In genomic region chr13:50080856-50081105, GRCh38 we compare ENCODE assay signal across 8 cellular contexts.
DNase-seq lines count a peak whose midpoint lies in the region; ATAC-seq lines count a peak whose summit lies in the region.

No MANE protein-coding gene starts in this region.

- H3K4me3 ChIP-seq in iPS-18a (ENCODE audit: low read length): peak overlapping the region; percentile 79

- no peak for DNase-seq in stimulated activated naive CD8-positive, alpha-beta T cell treated with anti-CD3 and anti-CD28 coated beads, Interleukin-15, Interleukin-2, amounts not matched to agents 100 U/mL and 50 U/mL, for 24 hours
- no peak for DNase-seq in stimulated activated naive CD8-positive, alpha-beta T cell treated with anti-CD3 and anti-CD28 coated beads, Interleukin-15, amount 100 ng/mL, for 72 hours
- DNase-seq in GM19240 (ENCODE audit: insufficient read length, low spot score) (no peak), NCI-H2107 treated with DMSO at 0.1 percent for 48 hours (lab: John Stamatoyannopoulos, UW; ENCODE audit: unreplicated experiment) (no peak)
- DNase-seq in activated CD4-positive, alpha-beta T cell treated with anti-CD3 and anti-CD28 coated beads, Interleukin-2, amount 50 U/mL, for 48 hours: no peak

- H3K27ac ChIP-seq in iPS-18a (ENCODE audit: low read length): no peak overlapping the region

- peaks cover 32% of the 10 kb centered on the region for H3K4me1 ChIP-seq in iPS-18a (ENCODE audit: control insufficient read depth, low read depth, low read length)

- no peaks in the 10 kb centered on the region for H3K9me3 ChIP-seq in iPS-18a (ENCODE audit: control insufficient read depth, low read depth, low read length)

- no peaks in the 10 kb centered on the region for H3K36me3 ChIP-seq in iPS-18a (ENCODE audit: control insufficient read depth, low read depth, low read length)

- no peak for ATAC-seq in stimulated activated naive CD8-positive, alpha-beta T cell treated with anti-CD3 and anti-CD28 coated beads, Interleukin-15, Interleukin-2, amounts not matched to agents 100 U/mL and 50 U/mL, for 24 hours
- no peak for ATAC-seq in activated T-helper 17 cell treated with anti-CD3 and anti-CD28 coated beads, Interleukin-2, amount 50 U/mL, for 72 hours (replicated peaks)
- ATAC-seq in stimulated activated naive CD8-positive, alpha-beta T cell treated with anti-CD3 and anti-CD28 coated beads, Interleukin-15, amount 100 ng/mL, for 72 hours: peak; percentile 1

- peak overlapping the region; percentile 99 for H3K27ac Mint-ChIP-seq in stimulated activated naive CD8-positive, alpha-beta T cell treated with anti-CD3 and anti-CD28 coated beads, Interleukin-15, Interleukin-2, amounts not matched to agents 100 ng/mL and 50 ng/mL, for 24 hours
- peak overlapping the region; percentile 96 for H3K27ac Mint-ChIP-seq in activated T-helper 17 cell treated with anti-CD3 and anti-CD28 coated beads, Interleukin-2, amount 50 U/mL, for 72 hours
- peak overlapping the region; percentile 100 for H3K27ac Mint-ChIP-seq in stimulated activated naive CD8-positive, alpha-beta T cell treated with anti-CD3 and anti-CD28 coated beads, Interleukin-15, amount 100 ng/mL, for 72 hours

- H3K9ac ChIP-seq in iPS-18a (ENCODE audit: low read length): peak overlapping the region; percentile 94

- H3K4me3 Mint-ChIP-seq in stimulated activated naive CD8-positive, alpha-beta T cell treated with anti-CD3 and anti-CD28 coated beads, Interleukin-15, Interleukin-2, amounts not matched to agents 100 ng/mL and 50 ng/mL, for 24 hours: peak overlapping the region; percentile 96
- H3K4me3 Mint-ChIP-seq in activated T-helper 17 cell treated with anti-CD3 and anti-CD28 coated beads, Interleukin-2, amount 50 U/mL, for 72 hours: peak overlapping the region; percentile 97
- H3K4me3 Mint-ChIP-seq in stimulated activated naive CD8-positive, alpha-beta T cell treated with anti-CD3 and anti-CD28 coated beads, Interleukin-15, amount 100 ng/mL, for 72 hours: peak overlapping the region; percentile 99 to 100

- H3K27me3 Mint-ChIP-seq in stimulated activated naive CD8-positive, alpha-beta T cell treated with anti-CD3 and anti-CD28 coated beads, Interleukin-15, Interleukin-2, amounts not matched to agents 100 ng/mL and 50 ng/mL, for 24 hours: peaks cover 7% of the 10 kb centered on the region
- peaks cover under 1% of the 10 kb centered on the region for H3K27me3 Mint-ChIP-seq in activated T-helper 17 cell treated with anti-CD3 and anti-CD28 coated beads, Interleukin-2, amount 50 U/mL, for 72 hours
- H3K27me3 Mint-ChIP-seq in stimulated activated naive CD8-positive, alpha-beta T cell treated with anti-CD3 and anti-CD28 coated beads, Interleukin-15, amount 100 ng/mL, for 72 hours: peaks cover 8% of the 10 kb centered on the region

- peaks cover 25% of the 10 kb centered on the region for H3K27me3 ChIP-seq in iPS-18a (ENCODE audit: control insufficient read depth, insufficient read depth, low read length)

- no peaks in the 10 kb centered on the region for H3K9me3 Mint-ChIP-seq in stimulated activated naive CD8-positive, alpha-beta T cell treated with anti-CD3 and anti-CD28 coated beads, Interleukin-15, Interleukin-2, amounts not matched to agents 100 ng/mL and 50 ng/mL, for 24 hours
- H3K9me3 Mint-ChIP-seq in activated T-helper 17 cell treated with anti-CD3 and anti-CD28 coated beads, Interleukin-2, amount 50 U/mL, for 72 hours: no peaks in the 10 kb centered on the region
- no peaks in the 10 kb centered on the region for H3K9me3 Mint-ChIP-seq in stimulated activated naive CD8-positive, alpha-beta T cell treated with anti-CD3 and anti-CD28 coated beads, Interleukin-15, amount 100 ng/mL, for 72 hours

- H3K36me3 Mint-ChIP-seq in stimulated activated naive CD8-positive, alpha-beta T cell treated with anti-CD3 and anti-CD28 coated beads, Interleukin-15, Interleukin-2, amounts not matched to agents 100 ng/mL and 50 ng/mL, for 24 hours (ENCODE audit: low read depth): peaks cover 32% of the 10 kb centered on the region
- H3K36me3 Mint-ChIP-seq in activated T-helper 17 cell treated with anti-CD3 and anti-CD28 coated beads, Interleukin-2, amount 50 U/mL, for 72 hours (ENCODE audit: low read depth): peaks cover 59% of the 10 kb centered on the region

- peaks cover 72% of the 10 kb centered on the region for H3K4me1 Mint-ChIP-seq in stimulated activated naive CD8-positive, alpha-beta T cell treated with anti-CD3 and anti-CD28 coated beads, Interleukin-15, Interleukin-2, amounts not matched to agents 100 ng/mL and 50 ng/mL, for 24 hours (ENCODE audit: low read depth)
- peaks cover 7% of the 10 kb centered on the region for H3K4me1 Mint-ChIP-seq in activated T-helper 17 cell treated with anti-CD3 and anti-CD28 coated beads, Interleukin-2, amount 50 U/mL, for 72 hours
- peaks cover 24% of the 10 kb centered on the region for H3K4me1 Mint-ChIP-seq in stimulated activated naive CD8-positive, alpha-beta T cell treated with anti-CD3 and anti-CD28 coated beads, Interleukin-15, amount 100 ng/mL, for 72 hours
